In the genomic region with DNA sequence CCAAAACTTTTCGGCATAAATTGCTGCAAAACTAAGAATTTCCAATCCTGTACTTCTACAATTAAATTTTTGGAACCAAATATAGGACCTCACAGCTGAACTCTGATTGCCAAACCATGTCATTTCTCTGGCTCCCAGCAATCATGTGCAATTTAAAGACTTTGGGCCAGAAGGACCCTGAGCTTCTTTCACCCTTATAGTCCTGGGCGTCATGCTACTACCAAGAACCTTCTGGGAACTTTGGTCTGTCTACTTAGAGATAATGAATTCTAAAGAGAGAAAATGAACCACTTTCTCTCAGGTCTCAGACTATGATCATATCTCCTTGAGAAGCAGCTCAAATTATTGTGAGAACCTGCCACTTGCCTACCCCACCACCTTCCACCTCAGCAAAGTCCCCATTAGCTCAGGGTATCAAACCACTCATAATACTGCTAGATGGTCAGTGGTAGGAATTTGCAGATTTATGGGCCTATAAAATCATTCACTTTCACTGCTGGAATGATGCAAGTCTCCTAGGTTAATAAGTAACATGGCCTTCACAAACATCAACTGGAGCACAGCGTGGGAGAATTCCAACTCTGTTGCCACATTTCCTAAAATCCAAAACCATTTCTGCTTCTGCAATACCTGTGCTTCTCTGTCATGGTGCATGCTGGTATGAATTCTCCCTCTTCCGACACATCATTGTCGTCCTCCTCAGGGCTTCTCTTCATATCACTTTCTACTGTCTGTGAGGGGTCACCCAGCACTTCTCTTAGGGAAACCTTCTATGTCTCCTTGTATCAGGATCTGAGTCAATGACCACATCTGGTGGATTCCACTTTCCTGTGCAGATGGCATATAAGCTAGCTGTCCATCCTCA, we compare ENCODE assay signal across 1 cellular context.
TF ChIP-seq lines count a peak whose summit lies in the region.

No MANE protein-coding gene starts in this region.

TF ChIP-seq in K562, 482 proteins besides CTCF, POLR2A, EP300 and RAD21:
- TF ChIP-seq ZNF143 (CRISPR knock-in tag; IDR thresholded peaks at IDR 0.05) (no peak), CBFB (CRISPR knock-in tag; IDR thresholded peaks at IDR 0.05) (0 out of 2 replicates have a peak, but pooled peaks have one; percentile 52), RCOR1 (IDR thresholded peaks at IDR 0.05; ENCODE audit: borderline replicate concordance in 1 of 2, low read depth in 2 of 2, low read length in 2 of 2) (no peak), TRIM24 (IDR thresholded peaks at IDR 0.05) (no peak)
TF ChIP-seq in K562: peak in this region for 1.
